14 cellular contexts compared by ENCODE assay signal in the genomic region with DNA sequence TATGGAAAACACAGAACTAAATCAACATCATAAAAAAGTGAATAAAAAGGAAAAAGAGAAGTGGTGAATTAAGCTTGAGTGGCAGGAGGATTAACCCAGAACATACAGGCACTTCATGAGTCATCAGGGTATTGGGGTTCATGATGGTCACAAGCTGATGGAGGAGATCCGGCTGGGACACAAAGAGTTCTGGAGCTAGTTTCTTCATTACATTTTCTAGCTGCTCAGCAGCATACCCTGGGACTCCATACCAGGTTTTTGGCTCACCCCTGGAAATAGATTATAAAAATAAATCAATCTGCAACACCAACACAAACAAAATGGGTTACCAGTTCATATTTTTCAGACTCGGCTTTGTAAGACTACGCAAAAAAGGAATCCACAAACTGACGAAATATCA. TPM values are rescaled to one million over a fixed set of nuclear protein-coding genes. Genes with fewer than 3 reads are reported as not detected.
"Had no signal": no experiment of that assay in that cellular context is flagged by ENCODE, and none has a peak within 500 bp of the region (broad histone marks: within the 10 kb centered on the region; RNA-seq: fewer than 3 reads in every experiment).

No MANE protein-coding gene starts in this region.

- H3K9me3 ChIP-seq: lower lobe of right lung, pancreas, thyroid gland, uterus had no signal

- H3K27me3 ChIP-seq: brain microvascular endothelial cell, pancreas, thyroid gland, uterus had no signal

- H3K36me3 ChIP-seq: uterus had no signal

- H3K4me3 ChIP-seq: lower lobe of right lung, pancreas, skin epidermis, thyroid gland, uterus had no signal

- H3K27ac ChIP-seq: brain microvascular endothelial cell, lower lobe of right lung, pancreas, skin epidermis, thyroid gland, uterus had no signal

- H3K4me1 ChIP-seq: lower lobe of right lung, pancreas, thyroid gland, uterus had no signal

- DNase-seq: activated B cell treated with CpG ODN at 0.5 μM for 24 hours; activated CD4-positive, alpha-beta T cell treated with anti-CD3 and anti-CD28 coated beads, Interleukin-2, amount 10 ng/mL, durations not matched to agents 24 days and 14 days; activated CD8-positive, alpha-beta memory T cell treated with anti-CD3 and anti-CD28 coated beads for 24 hours; activated naive CD4-positive, alpha-beta T cell treated with anti-CD3 and anti-CD28 coated beads, Interleukin-2, amount 10 ng/mL, durations not matched to agents 7 days and 5 days; amniotic stem cell; brain microvascular endothelial cell; cerebellar nuclear complex; hypothalamus; lower lobe of right lung; pancreas; T1000; thyroid gland; uterus had no signal

- ATAC-seq: lower lobe of right lung, pancreas had no signal

RNA-seq across cellular contexts. Expression of a gene that starts 42.5 kb away (rescaled TPM):
- total RNA-seq: activated B cell treated with CpG ODN at 0.5 μM for 24 hours; activated CD4-positive, alpha-beta T cell treated with anti-CD3 and anti-CD28 coated beads, Interleukin-2, amount 10 ng/mL, durations not matched to agents 24 days and 14 days; lower lobe of right lung had no signal

RNA-seq across cellular contexts. Expression of a gene that starts 58.0 kb away (rescaled TPM):
- total RNA-seq: thyroid gland, uterus had no signal
